ENCODE assay signal across 11 cellular contexts in the genomic region with DNA sequence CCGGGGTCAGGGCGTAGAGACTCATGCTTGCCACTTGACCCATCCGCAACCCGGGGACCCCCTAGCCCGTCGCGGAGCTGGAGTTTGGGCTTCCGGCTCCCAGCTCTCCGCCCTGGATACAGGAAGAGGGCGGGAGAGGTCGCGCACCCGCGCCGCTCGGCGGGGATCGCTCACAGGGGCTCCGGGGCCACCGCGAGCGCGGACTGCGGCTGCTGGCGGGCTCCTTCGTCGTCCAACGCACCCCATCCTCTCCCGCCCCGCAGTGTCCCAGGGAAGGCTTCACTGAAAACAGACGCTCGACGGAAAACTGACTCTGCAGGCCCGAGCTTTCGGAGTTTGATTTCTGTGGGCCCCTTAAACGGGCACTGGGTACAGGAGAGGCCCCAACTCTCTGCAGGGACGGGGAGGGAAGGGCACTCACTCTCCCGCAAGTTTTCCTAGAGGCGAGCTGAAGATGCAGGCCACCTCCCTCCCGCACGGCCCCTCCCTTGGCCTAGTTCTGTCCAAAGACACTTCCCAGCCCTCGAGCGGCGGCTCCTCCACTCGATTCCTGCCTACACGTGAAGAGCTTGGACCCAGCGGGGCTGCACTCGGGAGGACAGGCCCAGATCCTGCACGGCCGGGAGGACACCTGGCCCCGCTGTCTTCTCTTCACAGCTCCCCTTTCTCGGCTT. TPM values are rescaled to one million over a fixed set of nuclear protein-coding genes. Genes with fewer than 3 reads are reported as not detected.
DNase-seq lines count a peak whose midpoint lies in the region; ATAC-seq and TF ChIP-seq lines count a peak whose summit lies in the region.
"Had no signal": no experiment of that assay in that cellular context is flagged by ENCODE, and none has a peak within 500 bp of the region (broad histone marks: within the 10 kb centered on the region; RNA-seq: fewer than 3 reads in every experiment).

No MANE protein-coding gene starts in this region.

- 0 out of 2 replicates have a peak, but pooled peaks cover 3% of the 10 kb centered on the region for H4K20me1 ChIP-seq in GM23338 (replicated peaks; ENCODE audit: insufficient read depth)
- no peaks in the 10 kb centered on the region for H4K20me1 ChIP-seq in Karpas-422 (ENCODE audit: insufficient read depth, low read depth, low read length)

- TF ChIP-seq CTCF in CD4-positive, alpha-beta T cell (IDR thresholded peaks at IDR 0.05): no peak
- TF ChIP-seq CTCF in GM23338 (conservative IDR thresholded peaks at IDR 0.05; ENCODE audit: low read depth in 2 of 2): no peak

- H3F3A ChIP-seq in GM23338 (replicated peaks; ENCODE audit: low read depth): peaks cover 15% of the 10 kb centered on the region; the same call in 1 of the 2 replicates

- H3K4me3 ChIP-seq in GM23338: peak overlapping the region; percentile 72
- no peak overlapping the region for H3K4me3 ChIP-seq in Karpas-422 (ENCODE audit: low read length)

- peaks cover 49% of the 10 kb centered on the region for H3K4me1 Mint-ChIP-seq in CD4-positive, alpha-beta T cell (ENCODE audit: low read depth)
- H3K4me1 Mint-ChIP-seq in GM23338: peaks cover 61% of the 10 kb centered on the region
- peaks cover 41% of the 10 kb centered on the region for H3K4me1 Mint-ChIP-seq in dendritic cell treated with granulocyte-macrophage colony-stimulating factor and Interleukin-4, amounts not matched to agents 40 ng/mL and 50 ng/mL, for 4 days (ENCODE audit: low read depth)
- peaks cover 20 to 24% of the 10 kb centered on the region in 2 donors for H3K4me1 Mint-ChIP-seq in natural killer cell treated with Interleukin-12 subunit alpha and Interleukin-12 subunit beta and Interleukin-15 and Interleukin-18, amount 100 ng/mL, for 72 hours (ENCODE audit: low read depth in 2 of 2)

- CTCF ChIA-PET in CD4-positive, alpha-beta T cell (lab: Charles Lee): no interaction called here

- H3K9ac ChIP-seq in Karpas-422 (ENCODE audit: low read length): no peak overlapping the region

- H3K36me3 Mint-ChIP-seq in CD4-positive, alpha-beta T cell (ENCODE audit: low read depth): no peaks in the 10 kb centered on the region
- no peaks in the 10 kb centered on the region for H3K36me3 Mint-ChIP-seq in GM23338 (ENCODE audit: low read depth)
- no peaks in the 10 kb centered on the region for H3K36me3 Mint-ChIP-seq in dendritic cell treated with granulocyte-macrophage colony-stimulating factor and Interleukin-4, amounts not matched to agents 40 ng/mL and 50 ng/mL, for 4 days (ENCODE audit: low read depth)
- peaks cover 10% of the 10 kb centered on the region for H3K36me3 Mint-ChIP-seq in natural killer cell treated with Interleukin-12 subunit alpha and Interleukin-12 subunit beta and Interleukin-15 and Interleukin-18, amount 100 ng/mL, for 72 hours

- no peak overlapping the region for H3K27ac ChIP-seq in CD4-positive, alpha-beta T cell (ENCODE audit: low read depth, low read length)
- H3K27ac ChIP-seq in GM23338 (ENCODE audit: low read depth): no peak overlapping the region
- no peak overlapping the region for H3K27ac ChIP-seq in Karpas-422 (ENCODE audit: low read length)

- peaks cover 100% of the 10 kb centered on the region for H3K27me3 ChIP-seq in CD4-positive, alpha-beta T cell (ENCODE audit: control insufficient read depth, insufficient read depth, low read length)
- peaks cover 100% of the 10 kb centered on the region for H3K27me3 ChIP-seq in GM23338 (ENCODE audit: insufficient read depth)
- no peaks in the 10 kb centered on the region for H3K27me3 ChIP-seq in Karpas-422 (ENCODE audit: low read length)

- H3K27ac Mint-ChIP-seq in CD4-positive, alpha-beta T cell: no peak overlapping the region
- H3K27ac Mint-ChIP-seq in GM23338: no peak overlapping the region
- no peak overlapping the region for H3K27ac Mint-ChIP-seq in dendritic cell treated with granulocyte-macrophage colony-stimulating factor and Interleukin-4, amounts not matched to agents 40 ng/mL and 50 ng/mL, for 4 days
- H3K27ac Mint-ChIP-seq in natural killer cell treated with Interleukin-12 subunit alpha and Interleukin-12 subunit beta and Interleukin-15 and Interleukin-18, amount 100 ng/mL, for 72 hours: no peak overlapping the region

- no peak overlapping the region for H3K4me3 Mint-ChIP-seq in CD4-positive, alpha-beta T cell
- peak overlapping the region; percentile 81 for H3K4me3 Mint-ChIP-seq in GM23338
- H3K4me3 Mint-ChIP-seq in dendritic cell treated with granulocyte-macrophage colony-stimulating factor and Interleukin-4, amounts not matched to agents 40 ng/mL and 50 ng/mL, for 4 days: peak overlapping the region; percentile 13
- H3K4me3 Mint-ChIP-seq in natural killer cell treated with Interleukin-12 subunit alpha and Interleukin-12 subunit beta and Interleukin-15 and Interleukin-18, amount 100 ng/mL, for 72 hours: peak overlapping the region; percentile 25

- H3K4me2 ChIP-seq in GM23338 (peak overlapping the region; percentile 96), Karpas-422 (ENCODE audit: low read depth, low read length, poor library complexity, severe bottlenecking) (no peak overlapping the region)

- H3K36me3 ChIP-seq in GM23338 (ENCODE audit: insufficient read depth) (no peaks in the 10 kb centered on the region; the same call in 1 of the 2 replicates), Karpas-422 (ENCODE audit: insufficient read depth, low read length) (no peaks in the 10 kb centered on the region)

- H3K27me3 Mint-ChIP-seq in CD4-positive, alpha-beta T cell: peaks cover 93% of the 10 kb centered on the region
- peaks cover 90% of the 10 kb centered on the region for H3K27me3 Mint-ChIP-seq in GM23338 (ENCODE audit: insufficient read depth, low read depth, poor library complexity)
- peaks cover 89% of the 10 kb centered on the region for H3K27me3 Mint-ChIP-seq in dendritic cell treated with granulocyte-macrophage colony-stimulating factor and Interleukin-4, amounts not matched to agents 40 ng/mL and 50 ng/mL, for 4 days
- H3K27me3 Mint-ChIP-seq in natural killer cell treated with Interleukin-12 subunit alpha and Interleukin-12 subunit beta and Interleukin-15 and Interleukin-18, amount 100 ng/mL, for 72 hours: peaks cover 61 to 79% of the 10 kb centered on the region in 2 donors

- peak overlapping the region; percentile 96 for H2AFZ ChIP-seq in GM23338
- no peak overlapping the region for H2AFZ ChIP-seq in Karpas-422 (ENCODE audit: low read length)

- H3K9me3 ChIP-seq in CD4-positive, alpha-beta T cell (ENCODE audit: control insufficient read depth, low read length): peaks cover 6% of the 10 kb centered on the region
- H3K9me3 ChIP-seq in Karpas-422 (ENCODE audit: low read length): no peaks in the 10 kb centered on the region

- no peaks in the 10 kb centered on the region for H3K9me2 ChIP-seq in GM23338 (ENCODE audit: insufficient read depth)
- H3K9me2 ChIP-seq in Karpas-422 (replicated peaks; ENCODE audit: insufficient read depth, low read length): no peaks in the 10 kb centered on the region

- H3K79me2 ChIP-seq in GM23338 (replicated peaks; ENCODE audit: insufficient read depth): no peaks in the 10 kb centered on the region
- H3K79me2 ChIP-seq in Karpas-422 (ENCODE audit: low read length): no peaks in the 10 kb centered on the region

- DNase-seq in CD4-positive, alpha-beta T cell: no peak
- DNase-seq in GM23338 (ENCODE audit: low spot score): peak; percentile 86
- no peak for DNase-seq in natural killer cell treated with Interleukin-12 subunit alpha and Interleukin-12 subunit beta and Interleukin-15 and Interleukin-18, amount 100 ng/mL, for 72 hours (ENCODE audit: low spot score)
- DNase-seq in Karpas-422: no peak
- DNase-seq in cerebellum (ENCODE audit: low spot score): no peak
- DNase-seq in anterior cingulate cortex (lab: John Stamatoyannopoulos, UW): no peak
- DNase-seq: SW 1271 had no signal

- peaks cover 59% of the 10 kb centered on the region for H3K4me1 ChIP-seq in GM23338 (ENCODE audit: insufficient read depth)
- peaks cover 17% of the 10 kb centered on the region for H3K4me1 ChIP-seq in Karpas-422 (ENCODE audit: low read length)

- POLR2A ChIA-PET in CD4-positive, alpha-beta T cell (lab: Charles Lee): interaction anchor here (0.6 to 1.1 kb wide), 5 partner anchors 8 to 74 kb away, joined by 3 to 4 read pairs (median 3); no protein-coding TSS in a partner anchor

- intact Hi-C loops in CD4-positive, alpha-beta T cell (cut with DNase I, micrococcal nuclease): no loop called here
- intact Hi-C loops in dendritic cell treated with granulocyte-macrophage colony-stimulating factor and Interleukin-4, amounts not matched to agents 40 ng/mL and 50 ng/mL, for 4 days (cut with micrococcal nuclease): no loop called here

- ATAC-seq in CD4-positive, alpha-beta T cell (ENCODE audit: poor library complexity): peak; percentile 16
- ATAC-seq in GM23338: peak; percentile 28
- ATAC-seq in natural killer cell treated with Interleukin-12 subunit alpha and Interleukin-12 subunit beta and Interleukin-15 and Interleukin-18, amount 100 ng/mL, for 72 hours: no peak
- ATAC-seq in GM19328 (IDR thresholded peaks at IDR 0.05; ENCODE audit: unreplicated experiment): no peak

- H3K9me3 Mint-ChIP-seq in CD4-positive, alpha-beta T cell: no peaks in the 10 kb centered on the region
- no peaks in the 10 kb centered on the region; the same call in 2 of the 3 replicates for H3K9me3 Mint-ChIP-seq in GM23338
- H3K9me3 Mint-ChIP-seq in dendritic cell treated with granulocyte-macrophage colony-stimulating factor and Interleukin-4, amounts not matched to agents 40 ng/mL and 50 ng/mL, for 4 days: no peaks in the 10 kb centered on the region
- H3K9me3 Mint-ChIP-seq in natural killer cell treated with Interleukin-12 subunit alpha and Interleukin-12 subunit beta and Interleukin-15 and Interleukin-18, amount 100 ng/mL, for 72 hours: no peaks in the 10 kb centered on the region

TF ChIP-seq in GM23338, 12 proteins besides CTCF, POLR2A, EP300 and RAD21 (continues in another document):
- no peak for TF ChIP-seq STAT1 (IDR thresholded peaks at IDR 0.05; ENCODE audit: unreplicated experiment)
- TF ChIP-seq JUNB (IDR thresholded peaks at IDR 0.05; ENCODE audit: unreplicated experiment): no peak
- TF ChIP-seq EZH2phosphoT487 (IDR thresholded peaks at IDR 0.05; ENCODE audit: unreplicated experiment): no peak

RNA-seq across cellular contexts. Expression of gene OLIG3, which starts 5.3 kb away (rescaled TPM):
- total RNA-seq in CD4-positive, alpha-beta T cell: not detected
- total RNA-seq in GM23338 (2014; rRNA removed; shearing (Covaris generic)): 0.27 and 1.1 TPM in 2 replicates
- polyA plus RNA-seq in GM23338 (2016; fragmentation: Nextera tagmentation; extraction: Ambion mirVana): 0.10 and 0.35 TPM in 2 replicates
- total RNA-seq in natural killer cell treated with Interleukin-12 subunit alpha and Interleukin-12 subunit beta and Interleukin-15 and Interleukin-18, amount 100 ng/mL, for 72 hours: under 1 TPM in 1 of 2 donors, not detected in 1; 0.81 TPM
- not detected in 2 replicates for total RNA-seq in Karpas-422 (2014; rRNA removed; shearing (Covaris generic); ENCODE audit: low replicate concordance)
- 1.2 TPM for total RNA-seq in cerebellum
- total RNA-seq: H4, liver had no signal
- polyA plus RNA-seq: liver had no signal

Comparison
In these comparisons a context has a peak if more than half of its experiments do, and no peak if none do; other contexts are left out.
1. ATAC-seq: peak in CD4-positive, alpha-beta T cell (single experiment) and GM23338 (single experiment); none in natural killer cell treated with Interleukin-12 subunit alpha and Interleukin-12 subunit beta and Interleukin-15 and Interleukin-18, amount 100 ng/mL, for 72 hours (0 of 2) and GM19328 (single experiment).